1 cellular context compared by ENCODE assay signal in the genomic region with DNA sequence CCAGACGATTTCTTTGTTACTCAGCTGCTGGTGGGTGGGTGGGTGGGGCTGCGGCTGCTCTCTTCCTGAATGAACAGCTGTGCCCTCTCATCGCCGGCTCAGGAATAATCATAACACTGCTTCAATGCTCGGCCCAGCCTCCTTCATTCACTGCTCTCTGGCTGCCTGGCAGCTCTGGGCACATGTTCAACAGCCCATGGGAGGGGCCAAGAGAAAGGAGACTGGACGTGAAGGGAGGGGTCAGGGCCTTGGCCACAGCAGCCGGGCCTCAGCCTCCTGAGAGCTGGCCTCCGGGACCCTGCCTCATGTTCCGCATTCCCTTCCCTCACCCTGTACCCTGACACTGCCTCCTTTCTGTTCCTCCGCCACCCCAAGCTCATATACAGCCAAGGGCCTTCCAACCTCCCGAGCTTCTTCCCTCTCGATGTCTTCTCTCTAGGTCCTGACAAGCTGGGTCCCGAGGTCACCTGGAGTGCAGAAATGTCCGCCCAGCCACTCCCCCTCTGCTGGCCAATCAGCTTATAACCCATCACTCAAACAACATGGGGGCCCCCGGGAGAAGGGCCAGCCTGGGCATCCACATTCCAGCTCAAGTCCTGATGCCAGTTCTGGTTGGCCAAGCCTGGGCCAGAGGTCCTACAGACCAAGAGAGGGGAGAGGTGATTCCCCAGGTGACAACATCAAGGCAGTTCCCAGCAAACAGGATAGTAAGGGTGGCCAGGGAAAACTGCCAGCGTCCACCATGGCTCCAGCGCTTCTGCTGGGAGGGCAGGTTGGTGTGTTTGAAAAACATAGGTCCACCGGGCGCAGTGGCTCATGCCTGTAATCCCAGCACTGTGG.
TF ChIP-seq lines count a peak whose summit lies in the region.

No MANE protein-coding gene starts in this region.

TF ChIP-seq in K562, 482 proteins besides CTCF, POLR2A, EP300 and RAD21:
- TF ChIP-seq SMARCE1 (IDR thresholded peaks at IDR 0.05) (no peak), HNRNPK (IDR thresholded peaks at IDR 0.05; ENCODE audit: low read depth, low read length, poor library complexity, severe bottlenecking) (no peak), ZSCAN29 (IDR thresholded peaks at IDR 0.05) (no peak)
- TF ChIP-seq, protein P1, sequence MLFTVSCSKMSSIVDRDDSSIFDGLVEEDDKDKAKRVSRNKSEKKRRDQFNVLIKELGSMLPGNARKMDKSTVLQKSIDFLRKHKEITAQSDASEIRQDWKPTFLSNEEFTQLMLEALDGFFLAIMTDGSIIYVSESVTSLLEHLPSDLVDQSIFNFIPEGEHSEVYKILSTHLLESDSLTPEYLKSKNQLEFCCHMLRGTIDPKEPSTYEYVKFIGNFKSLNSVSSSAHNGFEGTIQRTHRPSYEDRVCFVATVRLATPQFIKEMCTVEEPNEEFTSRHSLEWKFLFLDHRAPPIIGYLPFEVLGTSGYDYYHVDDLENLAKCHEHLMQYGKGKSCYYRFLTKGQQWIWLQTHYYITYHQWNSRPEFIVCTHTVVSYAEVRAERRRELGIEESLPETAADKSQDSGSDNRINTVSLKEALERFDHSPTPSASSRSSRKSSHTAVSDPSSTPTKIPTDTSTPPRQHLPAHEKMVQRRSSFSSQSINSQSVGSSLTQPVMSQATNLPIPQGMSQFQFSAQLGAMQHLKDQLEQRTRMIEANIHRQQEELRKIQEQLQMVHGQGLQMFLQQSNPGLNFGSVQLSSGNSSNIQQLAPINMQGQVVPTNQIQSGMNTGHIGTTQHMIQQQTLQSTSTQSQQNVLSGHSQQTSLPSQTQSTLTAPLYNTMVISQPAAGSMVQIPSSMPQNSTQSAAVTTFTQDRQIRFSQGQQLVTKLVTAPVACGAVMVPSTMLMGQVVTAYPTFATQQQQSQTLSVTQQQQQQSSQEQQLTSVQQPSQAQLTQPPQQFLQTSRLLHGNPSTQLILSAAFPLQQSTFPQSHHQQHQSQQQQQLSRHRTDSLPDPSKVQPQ (CRISPR knock-in tag; IDR thresholded peaks at IDR 0.05; ENCODE audit: borderline replicate concordance): no peak
